In genomic region chr4:188781655-188782054, GRCh38 we compare ENCODE assay signal across 12 cellular contexts.
DNase-seq lines count a peak whose midpoint lies in the region; ATAC-seq and TF ChIP-seq lines count a peak whose summit lies in the region.
"Had no signal": no experiment of that assay in that cellular context is flagged by ENCODE, and none has a peak within 500 bp of the region (broad histone marks: within the 10 kb centered on the region; RNA-seq: fewer than 3 reads in every experiment).

No MANE protein-coding gene starts in this region.

- no peak for TF ChIP-seq POLR2A in gastrocnemius medialis (IDR thresholded peaks at IDR 0.05)

- H3K4me1 ChIP-seq in KMS-11 (ENCODE audit: low read depth, poor library complexity, severe bottlenecking) (no peaks in the 10 kb centered on the region), liver (ENCODE audit: control insufficient read depth in 4 of 4, insufficient read depth in 4 of 4, low read length in 3 of 4) (no peaks in the 10 kb centered on the region), gastrocnemius medialis (no peaks in the 10 kb centered on the region)

- DNase-seq in AG10803 (ENCODE audit: low read depth): no peak
- DNase-seq in astrocyte of the hippocampus (ENCODE audit: low read depth, low spot score): peak; percentile 20
- no peak for DNase-seq in NCI-H1930 (lab: John Stamatoyannopoulos, UW)
- DNase-seq in gastrocnemius medialis: no peak
- DNase-seq: activated naive CD8-positive, alpha-beta T cell treated with anti-CD3 and anti-CD28 coated beads, Interleukin-2, amount 10 ng/mL, durations not matched to agents 7 days and 5 days; NCI-H1694; right cardiac atrium had no signal

- H3K9ac ChIP-seq in KMS-11 (no peak overlapping the region), liver (ENCODE audit: low read depth in 1 of 2, low read length in 2 of 2) (no peak overlapping the region)

- no peaks in the 10 kb centered on the region for H3K79me2 ChIP-seq in KMS-11 (ENCODE audit: insufficient read depth, low read depth)

- ATAC-seq in HG03097 (IDR thresholded peaks at IDR 0.05; ENCODE audit: low FRiP score, unreplicated experiment) (no peak), gastrocnemius medialis (no peak), GM19463 (IDR thresholded peaks at IDR 0.05; ENCODE audit: unreplicated experiment) (no peak)
- ATAC-seq: right cardiac atrium; stimulated activated effector memory CD8-positive, alpha-beta T cell treated with anti-CD3 and anti-CD28 coated beads, Interleukin-12 subunit alpha, Interleukin-12 subunit beta, amount 100 ng/mL, for 72 hours had no signal

- H3K4me3 ChIP-seq in AG10803 (ENCODE audit: low read length) (no peak overlapping the region), KMS-11 (IDR thresholded peaks at IDR 0.05; ENCODE audit: insufficient read depth, low read depth, low read length) (no peak overlapping the region), liver (ENCODE audit: low read depth in 1 of 3, low read length in 3 of 3) (no peak overlapping the region), gastrocnemius medialis (no peak overlapping the region)

- H4K20me1 ChIP-seq in KMS-11 (ENCODE audit: insufficient read depth): no peaks in the 10 kb centered on the region

- H3K9me3 ChIP-seq in liver (ENCODE audit: control insufficient read depth in 4 of 4, low read length in 3 of 4) (no peaks in the 10 kb centered on the region), gastrocnemius medialis (no peaks in the 10 kb centered on the region)

- no peak overlapping the region for H3K4me2 ChIP-seq in KMS-11

- peak; percentile 42 for TF ChIP-seq CTCF in AG10803 (conservative IDR thresholded peaks at IDR 0.05; ENCODE audit: low read length)
- peak; percentile 36; the same call in 1 of the 2 replicates for TF ChIP-seq CTCF in KMS-11 (conservative IDR thresholded peaks at IDR 0.05; ENCODE audit: low read depth, low read length)
- TF ChIP-seq CTCF in liver (IDR thresholded peaks at IDR 0.05; ENCODE audit: low read depth, low read length, missing input control): peak; percentile 18
- TF ChIP-seq CTCF in gastrocnemius medialis (IDR thresholded peaks at IDR 0.05 in 4 of 5, conservative IDR thresholded peaks at IDR 0.05 in 1 of 5): peak in 2 of 5 experiments; percentile 22 to 28

- H3K36me3 ChIP-seq in KMS-11 (ENCODE audit: insufficient read depth) (no peaks in the 10 kb centered on the region), liver (ENCODE audit: control insufficient read depth in 4 of 4, insufficient read depth in 3 of 4, low read depth in 1 of 4, low read length in 3 of 4) (no peaks in the 10 kb centered on the region), gastrocnemius medialis (no peaks in the 10 kb centered on the region)

- no peak overlapping the region for H2AFZ ChIP-seq in KMS-11 (ENCODE audit: low read depth)

- no peak for TF ChIP-seq RAD21 in liver (IDR thresholded peaks at IDR 0.05)

- intact Hi-C loops in gastrocnemius medialis (cut with DNase I; ENCODE audit: low total_unique reads): no loop called here

- H3K27me3 ChIP-seq in KMS-11 (ENCODE audit: insufficient read depth, low read depth) (no peaks in the 10 kb centered on the region), liver (ENCODE audit: control insufficient read depth in 4 of 4, insufficient read depth in 4 of 4, low read length in 3 of 4) (peaks cover 0 to 3% (median 0%) of the 10 kb centered on the region in 4 donors), gastrocnemius medialis (no peaks in the 10 kb centered on the region)

- H3K27ac ChIP-seq in KMS-11 (no peak overlapping the region), liver (ENCODE audit: low read depth in 1 of 2, low read length in 2 of 2) (no peak overlapping the region), gastrocnemius medialis (no peak overlapping the region)

- in situ Hi-C loops in gastrocnemius medialis (cut with MboI; ENCODE audit: low sequenced_read_pairs in 4 of 4): no loop called here

- WGBS in liver: 34% methylated on average over 3 of the region's 3 CpGs

TF ChIP-seq in liver, 16 proteins besides CTCF, POLR2A, EP300 and RAD21:
- no peak for TF ChIP-seq NR2F2 (IDR thresholded peaks at IDR 0.05)
- TF ChIP-seq, protein P1, sequence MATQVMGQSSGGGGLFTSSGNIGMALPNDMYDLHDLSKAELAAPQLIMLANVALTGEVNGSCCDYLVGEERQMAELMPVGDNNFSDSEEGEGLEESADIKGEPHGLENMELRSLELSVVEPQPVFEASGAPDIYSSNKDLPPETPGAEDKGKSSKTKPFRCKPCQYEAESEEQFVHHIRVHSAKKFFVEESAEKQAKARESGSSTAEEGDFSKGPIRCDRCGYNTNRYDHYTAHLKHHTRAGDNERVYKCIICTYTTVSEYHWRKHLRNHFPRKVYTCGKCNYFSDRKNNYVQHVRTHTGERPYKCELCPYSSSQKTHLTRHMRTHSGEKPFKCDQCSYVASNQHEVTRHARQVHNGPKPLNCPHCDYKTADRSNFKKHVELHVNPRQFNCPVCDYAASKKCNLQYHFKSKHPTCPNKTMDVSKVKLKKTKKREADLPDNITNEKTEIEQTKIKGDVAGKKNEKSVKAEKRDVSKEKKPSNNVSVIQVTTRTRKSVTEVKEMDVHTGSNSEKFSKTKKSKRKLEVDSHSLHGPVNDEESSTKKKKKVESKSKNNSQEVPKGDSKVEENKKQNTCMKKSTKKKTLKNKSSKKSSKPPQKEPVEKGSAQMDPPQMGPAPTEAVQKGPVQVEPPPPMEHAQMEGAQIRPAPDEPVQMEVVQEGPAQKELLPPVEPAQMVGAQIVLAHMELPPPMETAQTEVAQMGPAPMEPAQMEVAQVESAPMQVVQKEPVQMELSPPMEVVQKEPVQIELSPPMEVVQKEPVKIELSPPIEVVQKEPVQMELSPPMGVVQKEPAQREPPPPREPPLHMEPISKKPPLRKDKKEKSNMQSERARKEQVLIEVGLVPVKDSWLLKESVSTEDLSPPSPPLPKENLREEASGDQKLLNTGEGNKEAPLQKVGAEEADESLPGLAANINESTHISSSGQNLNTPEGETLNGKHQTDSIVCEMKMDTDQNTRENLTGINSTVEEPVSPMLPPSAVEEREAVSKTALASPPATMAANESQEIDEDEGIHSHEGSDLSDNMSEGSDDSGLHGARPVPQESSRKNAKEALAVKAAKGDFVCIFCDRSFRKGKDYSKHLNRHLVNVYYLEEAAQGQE (IDR thresholded peaks at IDR 0.05): no peak
- TF ChIP-seq, protein P2, sequence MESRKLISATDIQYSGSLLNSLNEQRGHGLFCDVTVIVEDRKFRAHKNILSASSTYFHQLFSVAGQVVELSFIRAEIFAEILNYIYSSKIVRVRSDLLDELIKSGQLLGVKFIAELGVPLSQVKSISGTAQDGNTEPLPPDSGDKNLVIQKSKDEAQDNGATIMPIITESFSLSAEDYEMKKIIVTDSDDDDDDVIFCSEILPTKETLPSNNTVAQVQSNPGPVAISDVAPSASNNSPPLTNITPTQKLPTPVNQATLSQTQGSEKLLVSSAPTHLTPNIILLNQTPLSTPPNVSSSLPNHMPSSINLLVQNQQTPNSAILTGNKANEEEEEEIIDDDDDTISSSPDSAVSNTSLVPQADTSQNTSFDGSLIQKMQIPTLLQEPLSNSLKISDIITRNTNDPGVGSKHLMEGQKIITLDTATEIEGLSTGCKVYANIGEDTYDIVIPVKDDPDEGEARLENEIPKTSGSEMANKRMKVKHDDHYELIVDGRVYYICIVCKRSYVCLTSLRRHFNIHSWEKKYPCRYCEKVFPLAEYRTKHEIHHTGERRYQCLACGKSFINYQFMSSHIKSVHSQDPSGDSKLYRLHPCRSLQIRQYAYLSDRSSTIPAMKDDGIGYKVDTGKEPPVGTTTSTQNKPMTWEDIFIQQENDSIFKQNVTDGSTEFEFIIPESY (IDR thresholded peaks at IDR 0.05): no peak
- no peak for TF ChIP-seq TAF1 (conservative IDR thresholded peaks at IDR 0.05)
- TF ChIP-seq, protein P3, sequence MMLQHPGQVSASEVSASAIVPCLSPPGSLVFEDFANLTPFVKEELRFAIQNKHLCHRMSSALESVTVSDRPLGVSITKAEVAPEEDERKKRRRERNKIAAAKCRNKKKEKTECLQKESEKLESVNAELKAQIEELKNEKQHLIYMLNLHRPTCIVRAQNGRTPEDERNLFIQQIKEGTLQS (IDR thresholded peaks at IDR 0.05): no peak
- TF ChIP-seq JUND (IDR thresholded peaks at IDR 0.05): no peak
- TF ChIP-seq FOXA1 (IDR thresholded peaks at IDR 0.05): no peak
- no peak for TF ChIP-seq FOXA2 (IDR thresholded peaks at IDR 0.05)
- no peak for TF ChIP-seq MAX (IDR thresholded peaks at IDR 0.05)
- no peak for TF ChIP-seq EGR1 (IDR thresholded peaks at IDR 0.05; ENCODE audit: low read depth in 2 of 2)
- no peak for TF ChIP-seq HNF4A (conservative IDR thresholded peaks at IDR 0.05)
TF ChIP-seq in liver: peak in this region for 0.
